ENCODE assay signal across 18 cellular contexts in the genomic region with DNA sequence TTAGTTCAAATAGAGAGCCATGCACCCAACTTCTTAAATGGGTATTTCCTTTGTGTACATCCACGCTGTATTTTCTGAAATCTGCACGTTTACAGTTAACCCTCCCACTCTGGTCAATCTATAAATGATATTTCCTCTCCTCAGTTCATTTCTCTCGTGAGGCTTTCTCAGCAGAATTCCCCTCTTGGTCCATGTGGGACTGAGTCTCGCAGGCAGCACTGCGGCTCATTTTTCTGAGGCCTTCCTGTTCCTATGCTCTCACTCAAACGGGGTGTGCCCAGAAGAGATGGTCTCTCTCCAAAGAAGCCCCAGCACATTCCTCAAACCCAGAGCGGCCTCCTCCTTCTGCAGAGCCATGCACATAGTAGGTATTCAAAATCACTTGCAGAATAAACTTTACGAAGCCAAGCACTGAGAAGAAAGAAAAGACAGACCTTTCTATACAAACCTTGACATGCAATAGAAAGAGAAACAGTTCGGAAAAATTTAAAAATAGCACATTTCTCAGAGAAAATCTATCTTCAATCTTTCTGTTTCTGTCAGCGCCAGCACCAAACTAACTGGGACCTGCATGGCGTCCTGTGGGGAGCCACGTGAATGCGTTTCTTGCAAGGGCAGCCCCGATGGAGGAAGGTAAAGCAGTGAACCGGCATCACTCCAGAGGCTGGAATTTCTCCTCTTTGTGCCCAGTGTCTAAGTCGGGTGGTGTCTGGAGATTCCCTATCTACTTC.
A peak's percentile ranks its signal among the peaks of the same experiment; 100 is the strongest.
DNase-seq lines count a peak whose midpoint lies in the region; ATAC-seq and TF ChIP-seq lines count a peak whose summit lies in the region.
"Had no signal": no experiment of that assay in that cellular context is flagged by ENCODE, and none has a peak within 500 bp of the region (broad histone marks: within the 10 kb centered on the region; RNA-seq: fewer than 3 reads in every experiment).

No MANE protein-coding gene starts in this region.

- intact Hi-C loops in natural killer cell (cut with micrococcal nuclease), result no loop called here

- H3K27me3 Mint-ChIP-seq in activated CD4-positive, alpha-beta T cell treated with anti-CD3 and anti-CD28 coated beads, Interleukin-2, amount 10 ng/mL, durations not matched to agents 7 days and 5 days, result no peaks in the 10 kb centered on the region
- H3K27me3 Mint-ChIP-seq in CD4-positive, CD25-positive, alpha-beta regulatory T cell, result no peaks in the 10 kb centered on the region
- H3K27me3 Mint-ChIP-seq in activated T-helper 17 cell treated with anti-CD3 and anti-CD28 coated beads, Interleukin-2, amount 50 U/mL, for 72 hours, result no peaks in the 10 kb centered on the region
- H3K27me3 Mint-ChIP-seq in natural killer cell (ENCODE audit: low read depth in 2 of 2), result no peaks in the 10 kb centered on the region

- H3K27me3 ChIP-seq in CD4-positive, CD25-positive, alpha-beta regulatory T cell (ENCODE audit: control insufficient read depth, insufficient read depth, low read length), result no peaks in the 10 kb centered on the region
- H3K27me3 ChIP-seq: hepatocyte, SJSA1, transverse colon had no signal

- ATAC-seq in CD4-positive, CD25-positive, alpha-beta regulatory T cell (ENCODE audit: low read depth in 2 of 2), result peak in 1 of 2 donors; percentile 55
- ATAC-seq in activated T-helper 17 cell treated with anti-CD3 and anti-CD28 coated beads, Interleukin-2, amount 50 U/mL, for 72 hours (replicated peaks), result no peak
- ATAC-seq in natural killer cell (no peak), HG02678 (IDR thresholded peaks at IDR 0.05; ENCODE audit: unreplicated experiment) (no peak), HG03460 (IDR thresholded peaks at IDR 0.05; ENCODE audit: unreplicated experiment) (no peak)

- H3K36me3 ChIP-seq in CD4-positive, CD25-positive, alpha-beta regulatory T cell (ENCODE audit: control insufficient read depth, insufficient read depth, low read length), result no peaks in the 10 kb centered on the region
- H3K36me3 ChIP-seq: transverse colon had no signal

- no peak for DNase-seq in activated CD4-positive, alpha-beta T cell treated with anti-CD3 and anti-CD28 coated beads, Interleukin-2, amount 10 ng/mL, durations not matched to agents 7 days and 5 days
- DNase-seq in activated CD4-positive, alpha-beta T cell treated with anti-CD3 and anti-CD28 coated beads, Interleukin-2, amount 50 U/mL, for 4 hours, result no peak
- no peak for DNase-seq in CD4-positive, CD25-positive, alpha-beta regulatory T cell
- DNase-seq in natural killer cell, result no peak
- no peak for DNase-seq in DMS 273 treated with DMSO at 0.1 percent for 48 hours (lab: John Stamatoyannopoulos, UW)
- DNase-seq: cerebellar nuclear complex; NCI-H146; retina; stimulated activated naive CD4-positive, alpha-beta T cell; T1000; transverse colon had no signal

- H3K4me3 ChIP-seq in CD4-positive, CD25-positive, alpha-beta regulatory T cell (ENCODE audit: low read depth, low read length), result no peak overlapping the region
- H3K4me3 ChIP-seq: hepatocyte, SJSA1, transverse colon had no signal

- no peak for TF ChIP-seq CTCF in natural killer cell (IDR thresholded peaks at IDR 0.05)

- no peaks in the 10 kb centered on the region for H3K9me3 ChIP-seq in CD4-positive, CD25-positive, alpha-beta regulatory T cell (ENCODE audit: control insufficient read depth in 2 of 2, low read length in 2 of 2)
- H3K9me3 ChIP-seq: SJSA1, transverse colon had no signal

- H3K27ac ChIP-seq in CD4-positive, CD25-positive, alpha-beta regulatory T cell (ENCODE audit: insufficient read depth, low read length, poor library complexity, severe bottlenecking), result no peak overlapping the region
- H3K27ac ChIP-seq: C4-2B, hepatocyte, SJSA1, transverse colon had no signal

- H3K4me1 ChIP-seq in CD4-positive, CD25-positive, alpha-beta regulatory T cell (ENCODE audit: control insufficient read depth, insufficient read depth, low read length, poor library complexity, severe bottlenecking), result no peaks in the 10 kb centered on the region

- no peaks in the 10 kb centered on the region for H3K36me3 Mint-ChIP-seq in activated CD4-positive, alpha-beta T cell treated with anti-CD3 and anti-CD28 coated beads, Interleukin-2, amount 10 ng/mL, durations not matched to agents 7 days and 5 days (ENCODE audit: low read depth)
- H3K36me3 Mint-ChIP-seq in CD4-positive, CD25-positive, alpha-beta regulatory T cell, result peaks cover 22% of the 10 kb centered on the region
- peaks cover 37% of the 10 kb centered on the region for H3K36me3 Mint-ChIP-seq in activated T-helper 17 cell treated with anti-CD3 and anti-CD28 coated beads, Interleukin-2, amount 50 U/mL, for 72 hours (ENCODE audit: low read depth)
- no peaks in the 10 kb centered on the region for H3K36me3 Mint-ChIP-seq in natural killer cell

- H3K4me1 Mint-ChIP-seq in activated CD4-positive, alpha-beta T cell treated with anti-CD3 and anti-CD28 coated beads, Interleukin-2, amount 10 ng/mL, durations not matched to agents 7 days and 5 days, result peaks cover 34% of the 10 kb centered on the region
- peaks cover 0 to 37% (median 7%) of the 10 kb centered on the region in 4 donors for H3K4me1 Mint-ChIP-seq in CD4-positive, CD25-positive, alpha-beta regulatory T cell
- peaks cover 28% of the 10 kb centered on the region for H3K4me1 Mint-ChIP-seq in activated T-helper 17 cell treated with anti-CD3 and anti-CD28 coated beads, Interleukin-2, amount 50 U/mL, for 72 hours
- peaks cover 65 to 67% of the 10 kb centered on the region in 2 donors for H3K4me1 Mint-ChIP-seq in natural killer cell
- H3K4me1 Mint-ChIP-seq: mesothelial cell of epicardium had no signal

- no peak overlapping the region for H3K4me3 Mint-ChIP-seq in activated CD4-positive, alpha-beta T cell treated with anti-CD3 and anti-CD28 coated beads, Interleukin-2, amount 10 ng/mL, durations not matched to agents 7 days and 5 days
- peak overlapping the region in 1 of 4 donors; percentile 4 for H3K4me3 Mint-ChIP-seq in CD4-positive, CD25-positive, alpha-beta regulatory T cell
- H3K4me3 Mint-ChIP-seq in activated T-helper 17 cell treated with anti-CD3 and anti-CD28 coated beads, Interleukin-2, amount 50 U/mL, for 72 hours, result peak overlapping the region; percentile 48
- peak overlapping the region; percentile 6 for H3K4me3 Mint-ChIP-seq in natural killer cell
- H3K4me3 Mint-ChIP-seq: mesothelial cell of epicardium had no signal

- no peaks in the 10 kb centered on the region for H3K9me3 Mint-ChIP-seq in activated CD4-positive, alpha-beta T cell treated with anti-CD3 and anti-CD28 coated beads, Interleukin-2, amount 10 ng/mL, durations not matched to agents 7 days and 5 days
- peaks cover 0 to 2% (median 0%) of the 10 kb centered on the region in 7 donors for H3K9me3 Mint-ChIP-seq in CD4-positive, CD25-positive, alpha-beta regulatory T cell
- H3K9me3 Mint-ChIP-seq in activated T-helper 17 cell treated with anti-CD3 and anti-CD28 coated beads, Interleukin-2, amount 50 U/mL, for 72 hours, result no peaks in the 10 kb centered on the region
- H3K9me3 Mint-ChIP-seq in natural killer cell, result no peaks in the 10 kb centered on the region
- H3K9me3 Mint-ChIP-seq: mesothelial cell of epicardium had no signal

- CTCF ChIA-PET in activated CD4-positive, alpha-beta T cell treated with anti-CD3 and anti-CD28 coated beads, Interleukin-2, amount 10 ng/mL, durations not matched to agents 7 days and 5 days (lab: Charles Lee), result interaction anchor here (1.3 kb wide), 1 partner anchor 8 kb away, joined by 6 read pairs; no protein-coding TSS in a partner anchor

- peak overlapping the region; percentile 69 for H3K27ac Mint-ChIP-seq in activated CD4-positive, alpha-beta T cell treated with anti-CD3 and anti-CD28 coated beads, Interleukin-2, amount 10 ng/mL, durations not matched to agents 7 days and 5 days
- peak overlapping the region in 2 of 3 donors; percentile 16 to 25 for H3K27ac Mint-ChIP-seq in CD4-positive, CD25-positive, alpha-beta regulatory T cell
- H3K27ac Mint-ChIP-seq in activated T-helper 17 cell treated with anti-CD3 and anti-CD28 coated beads, Interleukin-2, amount 50 U/mL, for 72 hours, result peak overlapping the region; percentile 82
- peak overlapping the region; percentile 68 to 76 for H3K27ac Mint-ChIP-seq in natural killer cell
- H3K27ac Mint-ChIP-seq: mesothelial cell of epicardium had no signal

- POLR2A ChIA-PET in activated CD4-positive, alpha-beta T cell treated with anti-CD3 and anti-CD28 coated beads, Interleukin-2, amount 10 ng/mL, durations not matched to agents 7 days and 5 days (lab: Charles Lee), result no interaction called here

Comparison
In these comparisons a context has a peak if more than half of its experiments do, and no peak if none do; other contexts are left out.
1. H3K27ac Mint-ChIP-seq: peak in every context shown above with its lines; median percentile 82 in activated T-helper 17 cell treated with anti-CD3 and anti-CD28 coated beads, Interleukin-2, amount 50 U/mL, for 72 hours; 72 in natural killer cell; 69 in activated CD4-positive, alpha-beta T cell treated with anti-CD3 and anti-CD28 coated beads, Interleukin-2, amount 10 ng/mL, durations not matched to agents 7 days and 5 days; 20 in CD4-positive, CD25-positive, alpha-beta regulatory T cell.